12 cellular contexts compared by ENCODE assay signal in genomic region chr22:50192825-50193204, GRCh38. TPM values are rescaled to one million over a fixed set of nuclear protein-coding genes. Genes with fewer than 3 reads are reported as not detected.
DNase-seq lines count a peak whose midpoint lies in the region; ATAC-seq, FAIRE-seq and TF ChIP-seq lines count a peak whose summit lies in the region.
"Had no signal": no experiment of that assay in that cellular context is flagged by ENCODE, and none has a peak within 500 bp of the region (broad histone marks: within the 10 kb centered on the region; RNA-seq: fewer than 3 reads in every experiment).

No MANE protein-coding gene starts in this region.

- peaks cover 30% of the 10 kb centered on the region; the same call in 1 of the 2 replicates for H3K79me2 ChIP-seq in OCI-LY7 (ENCODE audit: insufficient read depth, low read depth, low read length)

- H3K27me3 Mint-ChIP-seq in CD8-positive, alpha-beta memory T cell = peaks cover 0 to 4% of the 10 kb centered on the region in 2 donors

- peak overlapping the region; percentile 68 to 93 (median 84) for H3K4me3 Mint-ChIP-seq in CD8-positive, alpha-beta memory T cell
- H3K4me3 Mint-ChIP-seq: neural progenitor cell had no signal

- peaks cover 0 to 47% (median 0%) of the 10 kb centered on the region in 3 donors for H3K36me3 Mint-ChIP-seq in CD8-positive, alpha-beta memory T cell

- H3K36me3 ChIP-seq in CD8-positive, alpha-beta memory T cell (ENCODE audit: insufficient read depth, low read length) = peaks cover 14% of the 10 kb centered on the region
- H3K36me3 ChIP-seq in OCI-LY7 (ENCODE audit: insufficient read depth, low read length) = peaks cover 63% of the 10 kb centered on the region
- peaks cover 18 to 22% of the 10 kb centered on the region in 2 donors for H3K36me3 ChIP-seq in mucosa of rectum (ENCODE audit: control insufficient read depth in 2 of 2, insufficient read depth in 2 of 2, low read length in 2 of 2)
- H3K36me3 ChIP-seq: neural progenitor cell had no signal

- peak overlapping the region; percentile 95 to 100 (median 100) for H3K27ac Mint-ChIP-seq in CD8-positive, alpha-beta memory T cell
- H3K27ac Mint-ChIP-seq: neural progenitor cell had no signal

- H3K4me2 ChIP-seq in OCI-LY7 (ENCODE audit: low read length) = peak overlapping the region; percentile 96
- H3K4me2 ChIP-seq: neural progenitor cell had no signal

- no peak overlapping the region for H3K27ac ChIP-seq in CD8-positive, alpha-beta memory T cell (ENCODE audit: low read depth, low read length)
- H3K27ac ChIP-seq in OCI-LY7 (ENCODE audit: low read depth, low read length, poor library complexity, severe bottlenecking) (peak overlapping the region; percentile 99), mucosa of rectum (ENCODE audit: low read depth in 2 of 2, low read length in 2 of 2) (peak overlapping the region; percentile 20 to 95)
- H3K27ac ChIP-seq: neural progenitor cell, thoracic aorta had no signal

- H4K20me1 ChIP-seq in OCI-LY7 (ENCODE audit: insufficient read depth, low read length) = no peaks in the 10 kb centered on the region

- peaks cover 24 to 48% (median 30%) of the 10 kb centered on the region in 3 donors for H3K4me1 Mint-ChIP-seq in CD8-positive, alpha-beta memory T cell

- H3K27me3 ChIP-seq in CD8-positive, alpha-beta memory T cell (ENCODE audit: insufficient read depth, low read length, poor library complexity, severe bottlenecking) = no peaks in the 10 kb centered on the region
- no peaks in the 10 kb centered on the region for H3K27me3 ChIP-seq in mucosa of rectum (ENCODE audit: control insufficient read depth in 2 of 2, insufficient read depth in 2 of 2, low read length in 2 of 2)
- H3K27me3 ChIP-seq: neural progenitor cell had no signal

- DNase-seq in CD8-positive, alpha-beta memory T cell = peak in 4 of 5 donors; percentile 30 to 78 (median 62)
- DNase-seq in OCI-LY7 (ENCODE audit: low spot score) (peak; percentile 60), head of caudate nucleus (no peak), RCC 7860 (ENCODE audit: low spot score) (no peak), COR-L47 (lab: John Stamatoyannopoulos, UW) (no peak)
- peak; percentile 62 for DNase-seq in activated effector memory CD4-positive, alpha-beta T cell treated with Interleukin-2 at 50 U/mL for 16 hours
- DNase-seq: T1000 had no signal

- no peak for FAIRE-seq in RCC 7860 (lab: Jason Lieb, UNC)

- H3K4me3 ChIP-seq in CD8-positive, alpha-beta memory T cell (ENCODE audit: low read length) = peak overlapping the region; percentile 65
- H3K4me3 ChIP-seq in OCI-LY7 (ENCODE audit: low read depth, low read length, poor library complexity, severe bottlenecking) (peak overlapping the region; percentile 68), mucosa of rectum (ENCODE audit: low read length in 2 of 2) (peak overlapping the region in 1 of 2 donors; percentile 26)
- H3K4me3 ChIP-seq: neural progenitor cell, thoracic aorta had no signal

- H3K4me1 ChIP-seq in CD8-positive, alpha-beta memory T cell (ENCODE audit: insufficient read depth, low read length) = peaks cover 51% of the 10 kb centered on the region
- peaks cover 65% of the 10 kb centered on the region for H3K4me1 ChIP-seq in OCI-LY7 (ENCODE audit: insufficient read depth, low read length, poor library complexity, severe bottlenecking)
- peaks cover 36 to 39% of the 10 kb centered on the region in 2 donors for H3K4me1 ChIP-seq in mucosa of rectum (ENCODE audit: control insufficient read depth in 2 of 2, insufficient read depth in 2 of 2, low read length in 2 of 2)
- H3K4me1 ChIP-seq: neural progenitor cell had no signal

- no peaks in the 10 kb centered on the region for H3K9me2 ChIP-seq in OCI-LY7 (ENCODE audit: insufficient read depth, low read length)

- no peaks in the 10 kb centered on the region for H3K9me3 Mint-ChIP-seq in CD8-positive, alpha-beta memory T cell
- H3K9me3 Mint-ChIP-seq: neural progenitor cell had no signal

- no peak overlapping the region for H2AFZ ChIP-seq in OCI-LY7 (ENCODE audit: low read length)
- H2AFZ ChIP-seq: neural progenitor cell had no signal

- no peak for TF ChIP-seq CTCF in OCI-LY7 (conservative IDR thresholded peaks at IDR 0.05; ENCODE audit: low read length)

- ATAC-seq in GM21367 (IDR thresholded peaks at IDR 0.05; ENCODE audit: unreplicated experiment) = no peak
- ATAC-seq: esophagus mucosa had no signal

- BruUV-seq in OCI-LY7 (replicated peaks; lab: Mats Ljungman, UMichigan) = no TSS peak

- POLR2A ChIA-PET in CD8-positive, alpha-beta memory T cell (lab: Charles Lee) = interaction anchor here (2.3 kb wide), 1 partner anchor 43 kb away, joined by 5 read pairs; no protein-coding TSS in a partner anchor
- POLR2A ChIA-PET in OCI-LY7 (lab: Charles Lee) = no interaction called here

- H3K9me3 ChIP-seq in CD8-positive, alpha-beta memory T cell (ENCODE audit: low read length) = no peaks in the 10 kb centered on the region
- no peaks in the 10 kb centered on the region for H3K9me3 ChIP-seq in OCI-LY7 (ENCODE audit: low read length)
- no peaks in the 10 kb centered on the region for H3K9me3 ChIP-seq in mucosa of rectum (ENCODE audit: control insufficient read depth in 2 of 2, low read length in 2 of 2)
- H3K9me3 ChIP-seq: thoracic aorta had no signal

- CTCF ChIA-PET in CD8-positive, alpha-beta memory T cell (lab: Charles Lee) = interaction anchor here (0.9 to 3.4 kb wide), 2 partner anchors 44 to 333 kb away, joined by 3 to 14 read pairs; no protein-coding TSS in a partner anchor
- CTCF ChIA-PET in OCI-LY7 (lab: Charles Lee; ENCODE audit: unreplicated experiment) = no interaction called here

- no peak overlapping the region for H3K9ac ChIP-seq in mucosa of rectum (ENCODE audit: low read depth in 1 of 2, low read length in 2 of 2)
- H3K9ac ChIP-seq: neural progenitor cell had no signal

- intact Hi-C loops in OCI-LY7 (cut with micrococcal nuclease; ENCODE audit: unreplicated experiment) = loop anchor here (5.0 kb wide), 3 partner anchors 124 to 279 kb away; no protein-coding TSS in a partner anchor
- intact Hi-C loops in head of caudate nucleus (cut with DNase I) = loop anchor here (10.0 kb wide), 1 partner anchor 228 kb away; the partner anchor contains the start of gene PIM3

RNA-seq across cellular contexts. Expression of gene TRABD, which starts 7.1 kb away (rescaled TPM):
- 100 to 1,000 TPM in 1 of 2 experiments, 10 to 100 TPM in 1; 96.2 to 102 TPM for total RNA-seq in CD8-positive, alpha-beta memory T cell
- polyA plus RNA-seq in CD8-positive, alpha-beta memory T cell = 49.0 TPM
- 111 and 126 TPM in 2 replicates for total RNA-seq in OCI-LY7 (2014; rRNA removed; shearing (Covaris generic))
- 119 and 128 TPM in 2 replicates for total RNA-seq in OCI-LY7 (2022)

RNA-seq across cellular contexts. Expression of gene SELENOO, which starts 8.0 kb away (rescaled TPM):
- total RNA-seq in CD8-positive, alpha-beta memory T cell = 10 to 100 TPM; 22.3 to 25.9 TPM
- 6.1 TPM for polyA plus RNA-seq in CD8-positive, alpha-beta memory T cell
- total RNA-seq in OCI-LY7 (2014; rRNA removed; shearing (Covaris generic)) = 43.7 and 44.2 TPM in 2 replicates
- 34.0 and 40.2 TPM in 2 replicates for total RNA-seq in OCI-LY7 (2022)

RNA-seq across cellular contexts. Expression of gene PANX2, which starts 22.3 kb away (rescaled TPM):
- 1 to 10 TPM; 1.7 to 1.8 TPM for total RNA-seq in CD8-positive, alpha-beta memory T cell
- polyA plus RNA-seq in CD8-positive, alpha-beta memory T cell = not detected
- not detected in 2 replicates for total RNA-seq in OCI-LY7 (2014; rRNA removed; shearing (Covaris generic))
- total RNA-seq in OCI-LY7 (2022) = not detected in 2 replicates

RNA-seq across cellular contexts. Expression of gene TUBGCP6, which starts 52.0 kb away (rescaled TPM):
- 10 to 100 TPM; 51.4 to 52.2 TPM for total RNA-seq in CD8-positive, alpha-beta memory T cell
- polyA plus RNA-seq in CD8-positive, alpha-beta memory T cell = 18.6 TPM
- total RNA-seq in OCI-LY7 (2014; rRNA removed; shearing (Covaris generic)) = 52.8 and 57.7 TPM in 2 replicates
- total RNA-seq in OCI-LY7 (2022) = 63.2 and 68.8 TPM in 2 replicates

RNA-seq across cellular contexts. Expression of gene HDAC10, which starts 58.2 kb away (rescaled TPM):
- 10 to 100 TPM; 42.5 to 44.7 TPM for total RNA-seq in CD8-positive, alpha-beta memory T cell
- polyA plus RNA-seq in CD8-positive, alpha-beta memory T cell = 7.5 TPM
- 47.4 and 49.4 TPM in 2 replicates for total RNA-seq in OCI-LY7 (2014; rRNA removed; shearing (Covaris generic))
- 74.6 and 74.9 TPM in 2 replicates for total RNA-seq in OCI-LY7 (2022)

Comparison
In these comparisons a context has a peak if more than half of its experiments do, and no peak if none do; other contexts are left out.
1. DNase-seq: peak in CD8-positive, alpha-beta memory T cell (4 of 5), OCI-LY7 (single experiment) and activated effector memory CD4-positive, alpha-beta T cell treated with Interleukin-2 at 50 U/mL for 16 hours (single experiment); none in head of caudate nucleus (0 of 42), RCC 7860 (single experiment) and COR-L47 (single experiment).